31 cellular contexts compared by ENCODE assay signal in genomic region chrX:154310991-154311541, GRCh38. TPM values are rescaled to one million over a fixed set of nuclear protein-coding genes. Genes with fewer than 3 reads are reported as not detected.
DNase-seq lines count a peak whose midpoint lies in the region; ATAC-seq and TF ChIP-seq lines count a peak whose summit lies in the region.
"Had no signal": no experiment of that assay in that cellular context is flagged by ENCODE, and none has a peak within 500 bp of the region (broad histone marks: within the 10 kb centered on the region; RNA-seq: fewer than 3 reads in every experiment).

No MANE protein-coding gene starts in this region.

- no peaks in the 10 kb centered on the region for H3K36me3 ChIP-seq in CD8-positive, alpha-beta memory T cell (ENCODE audit: insufficient read depth, low read length)
- no peaks in the 10 kb centered on the region for H3K36me3 ChIP-seq in neural progenitor cell
- H3K36me3 ChIP-seq: BLaER1, upper lobe of right lung had no signal

- no peak overlapping the region for H3K4me3 Mint-ChIP-seq in T-helper 1 cell treated with Interleukin-12 subunit alpha and Interleukin-12 subunit beta and Interleukin-4 antibody, amounts not matched to agents 30 μg/mL and 1 μg/mL, for 36 hours
- no peak overlapping the region for H3K4me3 Mint-ChIP-seq in CD8-positive, alpha-beta memory T cell
- no peak overlapping the region for H3K4me3 Mint-ChIP-seq in neural progenitor cell
- H3K4me3 Mint-ChIP-seq: activated naive CD4-positive, alpha-beta T cell treated with anti-CD3 and anti-CD28 coated beads for 36 hours; naive B cell had no signal

- no peak overlapping the region for H3K4me3 ChIP-seq in CD8-positive, alpha-beta memory T cell (ENCODE audit: low read length)
- H3K4me3 ChIP-seq in neural progenitor cell: no peak overlapping the region
- H3K4me3 ChIP-seq: BLaER1, upper lobe of right lung had no signal

- H3K9ac ChIP-seq in neural progenitor cell: no peak overlapping the region
- H3K9ac ChIP-seq: BLaER1, parathyroid adenoma had no signal

- H3F3A ChIP-seq in neural progenitor cell (ENCODE audit: low read depth): no peaks in the 10 kb centered on the region

- no peak overlapping the region for H3K4me2 ChIP-seq in neural progenitor cell
- H3K4me2 ChIP-seq: BLaER1 had no signal

- peak overlapping the region; percentile 36 for H3K27ac Mint-ChIP-seq in T-helper 1 cell treated with Interleukin-12 subunit alpha and Interleukin-12 subunit beta and Interleukin-4 antibody, amounts not matched to agents 30 μg/mL and 1 μg/mL, for 36 hours
- H3K27ac Mint-ChIP-seq in CD8-positive, alpha-beta memory T cell: peak overlapping the region; percentile 36 to 72 (median 54)
- peak overlapping the region; percentile 16 for H3K27ac Mint-ChIP-seq in neural progenitor cell
- H3K27ac Mint-ChIP-seq: activated naive CD4-positive, alpha-beta T cell treated with anti-CD3 and anti-CD28 coated beads for 36 hours had no signal

- no peak overlapping the region for H3K27ac ChIP-seq in CD8-positive, alpha-beta memory T cell (ENCODE audit: low read depth, low read length)
- no peak overlapping the region for H3K27ac ChIP-seq in neural progenitor cell
- H3K27ac ChIP-seq: BLaER1, parathyroid adenoma, upper lobe of right lung had no signal

- H3K4me1 Mint-ChIP-seq in T-helper 1 cell treated with Interleukin-12 subunit alpha and Interleukin-12 subunit beta and Interleukin-4 antibody, amounts not matched to agents 30 μg/mL and 1 μg/mL, for 36 hours (ENCODE audit: low read depth): peaks cover 26% of the 10 kb centered on the region
- H3K4me1 Mint-ChIP-seq in CD8-positive, alpha-beta memory T cell: peaks cover 39 to 65% (median 59%) of the 10 kb centered on the region in 3 donors
- H3K4me1 Mint-ChIP-seq in neural progenitor cell: peaks cover 2% of the 10 kb centered on the region

- H3K9me3 ChIP-seq in CD8-positive, alpha-beta memory T cell (ENCODE audit: low read length): no peaks in the 10 kb centered on the region
- H3K9me3 ChIP-seq in neural progenitor cell (ENCODE audit: low read depth): no peaks in the 10 kb centered on the region
- H3K9me3 ChIP-seq: BLaER1, upper lobe of right lung had no signal

- H3K27me3 ChIP-seq in CD8-positive, alpha-beta memory T cell (ENCODE audit: insufficient read depth, low read length, poor library complexity, severe bottlenecking): no peaks in the 10 kb centered on the region
- no peaks in the 10 kb centered on the region for H3K27me3 ChIP-seq in neural progenitor cell
- H3K27me3 ChIP-seq: upper lobe of right lung had no signal

- H3K4me1 ChIP-seq in CD8-positive, alpha-beta memory T cell (ENCODE audit: insufficient read depth, low read length): peaks cover 42% of the 10 kb centered on the region
- H3K4me1 ChIP-seq in neural progenitor cell: no peaks in the 10 kb centered on the region
- H3K4me1 ChIP-seq: parathyroid adenoma, upper lobe of right lung had no signal

- peaks cover 4% of the 10 kb centered on the region for H3K36me3 Mint-ChIP-seq in T-helper 1 cell treated with Interleukin-12 subunit alpha and Interleukin-12 subunit beta and Interleukin-4 antibody, amounts not matched to agents 30 μg/mL and 1 μg/mL, for 36 hours (ENCODE audit: low read depth)
- peaks cover 0 to 3% (median 0%) of the 10 kb centered on the region in 3 donors for H3K36me3 Mint-ChIP-seq in CD8-positive, alpha-beta memory T cell
- no peaks in the 10 kb centered on the region for H3K36me3 Mint-ChIP-seq in neural progenitor cell
- H3K36me3 Mint-ChIP-seq: naive B cell had no signal

- POLR2A ChIA-PET in CD8-positive, alpha-beta memory T cell (lab: Charles Lee): no interaction called here

- DNase-seq in T-helper 1 cell (no peak), MV-4-11 (lab: John Stamatoyannopoulos, UW) (peak; percentile 22), neural progenitor cell (ENCODE audit: low spot score) (no peak)
- no peak for DNase-seq in CD8-positive, alpha-beta memory T cell
- DNase-seq: ACHN; activated CD4-positive, alpha-beta T cell treated with anti-CD3 and anti-CD28 coated beads for 48 hours; activated naive CD4-positive, alpha-beta T cell treated with anti-CD3 and anti-CD28 coated beads for 36 hours; activated T-cell treated with anti-CD3 and anti-CD28 coated beads, Interleukin-2, amount 50 U/mL, for 1 hour; aorta; central memory CD4-positive, alpha-beta T cell; glutamatergic neuron; HCEC 1CT; left colon; mesendoderm; naive B cell; NCI-H1694; NCI-H748 treated with DMSO at 0.1 percent for 48 hours; right cardiac atrium; Right ventricle myocardium superior; SW 1271; upper lobe of right lung had no signal

- CTCF ChIA-PET in CD8-positive, alpha-beta memory T cell (lab: Charles Lee): interaction anchor here (1.2 kb wide), 1 partner anchor 219 kb away, joined by 4 read pairs; no protein-coding TSS in a partner anchor

- no peaks in the 10 kb centered on the region for H3K9me3 Mint-ChIP-seq in T-helper 1 cell treated with Interleukin-12 subunit alpha and Interleukin-12 subunit beta and Interleukin-4 antibody, amounts not matched to agents 30 μg/mL and 1 μg/mL, for 36 hours
- H3K9me3 Mint-ChIP-seq in CD8-positive, alpha-beta memory T cell: no peaks in the 10 kb centered on the region
- H3K9me3 Mint-ChIP-seq in neural progenitor cell: peaks cover 15% of the 10 kb centered on the region
- H3K9me3 Mint-ChIP-seq: activated naive CD4-positive, alpha-beta T cell treated with anti-CD3 and anti-CD28 coated beads for 36 hours; IgD-negative memory B cell; naive B cell had no signal

- no peaks in the 10 kb centered on the region for H3K79me2 ChIP-seq in neural progenitor cell (ENCODE audit: low read depth)
- H3K79me2 ChIP-seq: parathyroid adenoma had no signal

- H4K20me1 ChIP-seq in neural progenitor cell (ENCODE audit: low read depth): no peaks in the 10 kb centered on the region
- H4K20me1 ChIP-seq: BLaER1 had no signal

- H3K27me3 Mint-ChIP-seq in T-helper 1 cell treated with Interleukin-12 subunit alpha and Interleukin-12 subunit beta and Interleukin-4 antibody, amounts not matched to agents 30 μg/mL and 1 μg/mL, for 36 hours (ENCODE audit: low read depth): no peaks in the 10 kb centered on the region
- H3K27me3 Mint-ChIP-seq in CD8-positive, alpha-beta memory T cell: no peaks in the 10 kb centered on the region
- H3K27me3 Mint-ChIP-seq in neural progenitor cell (ENCODE audit: insufficient read depth, low read depth): no peaks in the 10 kb centered on the region
- H3K27me3 Mint-ChIP-seq: naive B cell had no signal

- ATAC-seq in GM21423 (IDR thresholded peaks at IDR 0.05; ENCODE audit: unreplicated experiment): no peak
- no peak for ATAC-seq in HG03460 (IDR thresholded peaks at IDR 0.05; ENCODE audit: unreplicated experiment)
- ATAC-seq in GM21526 (IDR thresholded peaks at IDR 0.05; ENCODE audit: low FRiP score, unreplicated experiment): no peak
- ATAC-seq: left colon, right cardiac atrium, upper lobe of right lung had no signal

- no peak for TF ChIP-seq CTCF in neural progenitor cell (IDR thresholded peaks at IDR 0.05)

- no peak overlapping the region for H2AFZ ChIP-seq in neural progenitor cell (replicated peaks)
- H2AFZ ChIP-seq: parathyroid adenoma had no signal

RNA-seq across cellular contexts. Expression of gene TKTL1, which starts 15.5 kb away (rescaled TPM):
- total RNA-seq in CD8-positive, alpha-beta memory T cell: under 1 TPM in 1 of 2 experiments, not detected in 1; 0.18 TPM
- 8.7 TPM for polyA plus RNA-seq in CD8-positive, alpha-beta memory T cell
- 0.22 TPM in 1 of 2 replicates, not detected in the other for total RNA-seq in neural progenitor cell (ENCODE audit: low replicate concordance)
- total RNA-seq: activated naive CD4-positive, alpha-beta T cell treated with anti-CD3 and anti-CD28 coated beads for 36 hours; endothelial cell of umbilical vein; left colon; MCF 10A; upper lobe of right lung had no signal
- polyA plus RNA-seq: aorta had no signal

RNA-seq across cellular contexts. Expression of gene TEX28, which starts 16.1 kb away (rescaled TPM):
- total RNA-seq in CD8-positive, alpha-beta memory T cell: not detected
- polyA plus RNA-seq in CD8-positive, alpha-beta memory T cell: not detected
- total RNA-seq in neural progenitor cell (ENCODE audit: low replicate concordance): not detected in 2 replicates
- total RNA-seq: activated naive CD4-positive, alpha-beta T cell treated with anti-CD3 and anti-CD28 coated beads for 36 hours; aorta; endothelial cell of umbilical vein; left colon; MCF 10A; right cardiac atrium; Right ventricle myocardium superior; upper lobe of right lung had no signal
- polyA plus RNA-seq: aorta, endothelial cell of umbilical vein, IgD-negative memory B cell, right cardiac atrium had no signal

RNA-seq across cellular contexts. Expression of gene OPN1MW3, which starts 53.7 kb away (rescaled TPM):
- total RNA-seq in CD8-positive, alpha-beta memory T cell: not detected
- polyA plus RNA-seq in CD8-positive, alpha-beta memory T cell: not detected
- total RNA-seq in neural progenitor cell (ENCODE audit: low replicate concordance): not detected in 2 replicates
- total RNA-seq: activated naive CD4-positive, alpha-beta T cell treated with anti-CD3 and anti-CD28 coated beads for 36 hours; aorta; dermis microvascular lymphatic vessel endothelial cell; endothelial cell of umbilical vein; left colon; MCF 10A; right cardiac atrium; Right ventricle myocardium superior; upper lobe of right lung had no signal
- polyA plus RNA-seq: aorta, endothelial cell of umbilical vein, IgD-negative memory B cell, right cardiac atrium had no signal
